In the genomic region with DNA sequence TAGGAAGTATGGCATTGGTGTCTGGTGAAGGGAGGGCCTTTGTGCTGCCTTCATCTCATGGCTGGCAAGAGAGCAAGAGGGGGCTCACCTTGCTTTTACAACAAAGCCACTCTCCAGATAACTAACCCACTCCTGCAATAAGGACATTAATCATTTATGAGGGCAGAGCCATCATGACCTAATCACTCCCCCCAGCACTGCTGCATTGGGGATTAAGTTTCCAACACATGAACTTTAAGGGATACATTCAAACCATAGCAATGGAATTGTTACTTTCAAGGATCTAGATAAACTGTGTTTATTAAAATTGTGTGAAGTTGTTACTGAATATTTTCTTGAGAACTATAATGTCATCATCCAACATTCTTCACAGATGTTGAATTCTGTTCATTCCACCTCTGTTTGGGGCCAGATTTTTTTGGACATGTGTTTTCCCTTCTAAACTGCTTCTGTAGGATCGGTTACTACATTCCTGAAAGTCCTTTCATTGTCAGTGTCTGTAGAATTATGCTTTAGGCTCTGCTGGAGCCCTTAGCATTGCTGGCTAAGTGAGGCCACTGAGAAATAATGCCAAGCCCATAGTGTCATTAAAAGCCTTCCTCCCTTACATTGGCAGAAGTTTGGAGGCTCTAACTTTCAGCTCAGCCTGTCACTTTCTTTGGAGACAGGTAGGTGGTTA, we compare ENCODE assay signal across 18 cellular contexts. TPM values are rescaled to one million over a fixed set of nuclear protein-coding genes. Genes with fewer than 3 reads are reported as not detected.
DNase-seq lines count a peak whose midpoint lies in the region; ATAC-seq and TF ChIP-seq lines count a peak whose summit lies in the region.
"Had no signal": no experiment of that assay in that cellular context is flagged by ENCODE, and none has a peak within 500 bp of the region (broad histone marks: within the 10 kb centered on the region; RNA-seq: fewer than 3 reads in every experiment).

No MANE protein-coding gene starts in this region.

- CTCF ChIA-PET in activated CD8-positive, alpha-beta memory T cell treated with anti-CD3 and anti-CD28 coated beads, Interleukin-2, amount 10 ng/mL, durations not matched to agents 7 days and 5 days (lab: Charles Lee) = no interaction called here

- no peak for ATAC-seq in gastroesophageal sphincter
- ATAC-seq in activated CD8-positive, alpha-beta memory T cell treated with anti-CD3 and anti-CD28 coated beads, Interleukin-2, amount 10 ng/mL, durations not matched to agents 7 days and 5 days = no peak
- ATAC-seq: stimulated activated memory B cell treated with anti-CD40 and anti-IgM and Interleukin-4, amounts not matched to agents 10 μg/mL and 1 μg/mL and 100 μg/mL, for 72 hours had no signal

- intact Hi-C loops in left ventricle myocardium inferior (cut with micrococcal nuclease) (no loop called here), tibial artery (cut with DNase I; ENCODE audit: low total_unique reads) (loop anchor here (5.0 kb wide), 1 partner anchor 50 kb away; a partner anchor contains a TSS)

- DNase-seq in left ventricle myocardium inferior (no peak), right atrium auricular region (ENCODE audit: low spot score) (no peak), amniotic epithelial cell (ENCODE audit: low read depth) (peak; percentile 34), tibial artery (no peak), GF-D8 (lab: John Stamatoyannopoulos, UW) (no peak), NCI-H2227 treated with DMSO at 0.1 percent for 48 hours (lab: John Stamatoyannopoulos, UW) (no peak)
- DNase-seq in activated CD8-positive, alpha-beta memory T cell treated with anti-CD3 and anti-CD28 coated beads, Interleukin-2, amount 10 ng/mL, durations not matched to agents 7 days and 5 days = no peak
- DNase-seq: ACHN; activated CD4-positive, alpha-beta T cell treated with anti-CD3 and anti-CD28 coated beads, Interleukin-2, amount 10 ng/mL, durations not matched to agents 24 days and 14 days; cortex of kidney; GDM1; GOT3; hippocampal formation; naive B cell; NCI-H510A; stimulated activated CD4-positive, alpha-beta T cell treated with anti-CD3 and anti-CD28 coated beads, Interleukin-15, amount 100 ng/mL, for 24 hours had no signal

- H3K4me3 Mint-ChIP-seq in activated CD8-positive, alpha-beta memory T cell treated with anti-CD3 and anti-CD28 coated beads, Interleukin-2, amount 10 ng/mL, durations not matched to agents 7 days and 5 days = no peak overlapping the region
- H3K4me3 Mint-ChIP-seq: activated CD4-positive, alpha-beta T cell treated with anti-CD3 and anti-CD28 coated beads, Interleukin-2, amount 10 ng/mL, durations not matched to agents 24 days and 14 days; naive B cell; stimulated activated memory B cell treated with anti-CD40 and anti-IgM and Interleukin-4, amounts not matched to agents 10 μg/mL and 1 μg/mL and 100 μg/mL, for 72 hours had no signal

- TF ChIP-seq CTCF in left ventricle myocardium inferior (IDR thresholded peaks at IDR 0.05; ENCODE audit: borderline replicate concordance) (no peak), right atrium auricular region (IDR thresholded peaks at IDR 0.05) (no peak), gastroesophageal sphincter (IDR thresholded peaks at IDR 0.05) (no peak), tibial artery (IDR thresholded peaks at IDR 0.05) (no peak)

- 8 to 27% methylated on average over 1 of the region's 1 CpG for WGBS in gastroesophageal sphincter (ENCODE audit: low coverage in 1 of 2), 2 donors

- H3K4me3 ChIP-seq in left ventricle myocardium inferior (no peak overlapping the region), right atrium auricular region (no peak overlapping the region), gastroesophageal sphincter (no peak overlapping the region), tibial artery (no peak overlapping the region)

- H3K36me3 Mint-ChIP-seq in activated CD8-positive, alpha-beta memory T cell treated with anti-CD3 and anti-CD28 coated beads, Interleukin-2, amount 10 ng/mL, durations not matched to agents 7 days and 5 days = peaks cover 8% of the 10 kb centered on the region
- H3K36me3 Mint-ChIP-seq: naive B cell; stimulated activated memory B cell treated with anti-CD40 and anti-IgM and Interleukin-4, amounts not matched to agents 10 μg/mL and 1 μg/mL and 100 μg/mL, for 72 hours had no signal

- H3K27me3 Mint-ChIP-seq in activated CD8-positive, alpha-beta memory T cell treated with anti-CD3 and anti-CD28 coated beads, Interleukin-2, amount 10 ng/mL, durations not matched to agents 7 days and 5 days = no peaks in the 10 kb centered on the region
- H3K27me3 Mint-ChIP-seq: activated CD4-positive, alpha-beta T cell treated with anti-CD3 and anti-CD28 coated beads, Interleukin-2, amount 10 ng/mL, durations not matched to agents 24 days and 14 days had no signal

- no peak for TF ChIP-seq EP300 in gastroesophageal sphincter (IDR thresholded peaks at IDR 0.05)

- H3K27me3 ChIP-seq in left ventricle myocardium inferior (ENCODE audit: low read depth) (no peaks in the 10 kb centered on the region), right atrium auricular region (no peaks in the 10 kb centered on the region), gastroesophageal sphincter (no peaks in the 10 kb centered on the region), tibial artery (no peaks in the 10 kb centered on the region)

- no peak overlapping the region for H3K27ac Mint-ChIP-seq in activated CD8-positive, alpha-beta memory T cell treated with anti-CD3 and anti-CD28 coated beads, Interleukin-2, amount 10 ng/mL, durations not matched to agents 7 days and 5 days
- H3K27ac Mint-ChIP-seq: activated CD4-positive, alpha-beta T cell treated with anti-CD3 and anti-CD28 coated beads, Interleukin-2, amount 10 ng/mL, durations not matched to agents 24 days and 14 days; naive B cell; stimulated activated memory B cell treated with anti-CD40 and anti-IgM and Interleukin-4, amounts not matched to agents 10 μg/mL and 1 μg/mL and 100 μg/mL, for 72 hours had no signal

- peaks cover 66% of the 10 kb centered on the region for H3K4me1 ChIP-seq in left ventricle myocardium inferior
- peaks cover 0 to 32% of the 10 kb centered on the region in 2 donors for H3K4me1 ChIP-seq in right atrium auricular region
- peaks cover 0 to 37% (median 27%) of the 10 kb centered on the region in 3 donors for H3K4me1 ChIP-seq in gastroesophageal sphincter
- peaks cover 0 to 43% (median 29%) of the 10 kb centered on the region in 4 donors for H3K4me1 ChIP-seq in tibial artery

- no peak for TF ChIP-seq POLR2A in gastroesophageal sphincter (IDR thresholded peaks at IDR 0.05)

- H3K9me3 Mint-ChIP-seq in activated CD8-positive, alpha-beta memory T cell treated with anti-CD3 and anti-CD28 coated beads, Interleukin-2, amount 10 ng/mL, durations not matched to agents 7 days and 5 days (ENCODE audit: low read depth) = no peaks in the 10 kb centered on the region
- H3K9me3 Mint-ChIP-seq: naive B cell; stimulated activated memory B cell treated with anti-CD40 and anti-IgM and Interleukin-4, amounts not matched to agents 10 μg/mL and 1 μg/mL and 100 μg/mL, for 72 hours had no signal

- H3K9me3 ChIP-seq in left ventricle myocardium inferior (replicated peaks) (no peaks in the 10 kb centered on the region), right atrium auricular region (no peaks in the 10 kb centered on the region), gastroesophageal sphincter (no peaks in the 10 kb centered on the region), tibial artery (no peaks in the 10 kb centered on the region)

- peak overlapping the region; percentile 1 for H3K27ac ChIP-seq in left ventricle myocardium inferior (replicated peaks)
- no peak overlapping the region for H3K27ac ChIP-seq in right atrium auricular region
- peak overlapping the region in 3 of 4 donors; percentile 14 to 33 (median 19) for H3K27ac ChIP-seq in gastroesophageal sphincter
- peak overlapping the region; percentile 40 to 50 for H3K27ac ChIP-seq in tibial artery

- H3K36me3 ChIP-seq in left ventricle myocardium inferior (no peaks in the 10 kb centered on the region), right atrium auricular region (no peaks in the 10 kb centered on the region), gastroesophageal sphincter (no peaks in the 10 kb centered on the region), tibial artery (no peaks in the 10 kb centered on the region)

- H3K4me1 Mint-ChIP-seq in activated CD8-positive, alpha-beta memory T cell treated with anti-CD3 and anti-CD28 coated beads, Interleukin-2, amount 10 ng/mL, durations not matched to agents 7 days and 5 days = no peaks in the 10 kb centered on the region
- H3K4me1 Mint-ChIP-seq: naive B cell; stimulated activated memory B cell treated with anti-CD40 and anti-IgM and Interleukin-4, amounts not matched to agents 10 μg/mL and 1 μg/mL and 100 μg/mL, for 72 hours had no signal

RNA-seq across cellular contexts. Expression of a gene that starts 50.4 kb away (rescaled TPM):
- total RNA-seq in left ventricle myocardium inferior = 54.9 TPM
- total RNA-seq in right atrium auricular region = 100 to 1,000 TPM; 103 to 126 TPM
- total RNA-seq in gastroesophageal sphincter = 100 to 1,000 TPM in 2 of 4 donors, 10 to 100 TPM in 2; 50.6 to 120 (median 91.5) TPM
- total RNA-seq in activated CD8-positive, alpha-beta memory T cell treated with anti-CD3 and anti-CD28 coated beads, Interleukin-2, amount 10 ng/mL, durations not matched to agents 7 days and 5 days = 10 to 100 TPM; 62.9 to 89.7 TPM

Comparison
In these comparisons a context has a peak if more than half of its experiments do, and no peak if none do; other contexts are left out.
1. H3K27ac ChIP-seq: peak in left ventricle myocardium inferior (single experiment), gastroesophageal sphincter (3 of 4) and tibial artery (2 of 2); none in right atrium auricular region (0 of 2).